Comparison of ENCODE assay signal across 1 cellular context in genomic region chr15:40558952-40559742, GRCh38.
TF ChIP-seq lines count a peak whose summit lies in the region.

No MANE protein-coding gene starts in this region.

TF ChIP-seq in K562, 482 proteins besides CTCF, POLR2A, EP300 and RAD21 (continues in another document):
- TF ChIP-seq MEIS2 (IDR thresholded peaks at IDR 0.05; ENCODE audit: partially characterized antibody) = peak; percentile 31
- TF ChIP-seq ZNF174 (CRISPR knock-in tag; IDR thresholded peaks at IDR 0.05) = no peak
- no peak for TF ChIP-seq TCFL5 (CRISPR knock-in tag; conservative IDR thresholded peaks at IDR 0.05)
- peak; percentile 67; the same call in 1 of the 2 replicates for TF ChIP-seq ETV1 (tag; conservative IDR thresholded peaks at IDR 0.05; ENCODE audit: low read depth)
- no peak for TF ChIP-seq DDX20 (tag; IDR thresholded peaks at IDR 0.05; ENCODE audit: low read depth)
- peak; percentile 65; the same call in 1 of the 2 replicates for TF ChIP-seq CREB1 (IDR thresholded peaks at IDR 0.05)
- no peak for TF ChIP-seq CREB1 (CRISPR knock-in tag; IDR thresholded peaks at IDR 0.05)
- TF ChIP-seq ZNF695 (CRISPR knock-in tag; IDR thresholded peaks at IDR 0.05) = no peak
- TF ChIP-seq KHSRP (IDR thresholded peaks at IDR 0.05) = peak; percentile 78
- TF ChIP-seq SMAD4 (CRISPR knock-in tag; conservative IDR thresholded peaks at IDR 0.05) = peak; percentile 63; the same call in 1 of the 2 replicates
- TF ChIP-seq DMBX1 (CRISPR knock-in tag; IDR thresholded peaks at IDR 0.05; ENCODE audit: borderline replicate concordance) = peak; percentile 30; the same call in 1 of the 2 replicates
- TF ChIP-seq ZNF324 (CRISPR knock-in tag; IDR thresholded peaks at IDR 0.05) = no peak
- no peak for TF ChIP-seq FOS (IDR thresholded peaks at IDR 0.05; ENCODE audit: extremely low read depth, insufficient read length)
- peak; percentile 90 for TF ChIP-seq CHAMP1 (IDR thresholded peaks at IDR 0.05)
- TF ChIP-seq USF1 (CRISPR knock-in tag; IDR thresholded peaks at IDR 0.05) = peak; percentile 86
- TF ChIP-seq MEF2D (tag; conservative IDR thresholded peaks at IDR 0.05; ENCODE audit: low read depth) = no peak
- TF ChIP-seq MTF1 (CRISPR knock-in tag; IDR thresholded peaks at IDR 0.05; ENCODE audit: borderline replicate concordance) = no peak
- no peak for TF ChIP-seq ZNF707 (CRISPR knock-in tag; conservative IDR thresholded peaks at IDR 0.05)
- no peak for TF ChIP-seq ZC3H4 (CRISPR knock-in tag; IDR thresholded peaks at IDR 0.05; ENCODE audit: borderline replicate concordance)
- no peak for TF ChIP-seq RBM34 (IDR thresholded peaks at IDR 0.05; ENCODE audit: borderline replicate concordance, insufficient read depth, low read length)
- TF ChIP-seq CBFA2T3 (IDR thresholded peaks at IDR 0.05) = peak; percentile 99
- peak; percentile 97 for TF ChIP-seq TBP (optimal IDR thresholded peaks at IDR 0.05; ENCODE audit: low read depth, low read length)
- TF ChIP-seq CBFA2T2 (conservative IDR thresholded peaks at IDR 0.05) = peak; percentile 99
- TF ChIP-seq FOXM1 (IDR thresholded peaks at IDR 0.05; ENCODE audit: low read depth) = peak; percentile 95
- no peak for TF ChIP-seq FOXM1 (CRISPR knock-in tag; IDR thresholded peaks at IDR 0.05; ENCODE audit: low read depth)
- no peak for TF ChIP-seq POLR2B (IDR thresholded peaks at IDR 0.05; ENCODE audit: low read depth, partially characterized antibody)
- no peak for TF ChIP-seq GTF2B (IDR thresholded peaks at IDR 0.05; ENCODE audit: extremely low read depth, insufficient read length)
- peak; percentile 41 for TF ChIP-seq TFAP4 (CRISPR knock-in tag; IDR thresholded peaks at IDR 0.05; ENCODE audit: borderline replicate concordance)
- TF ChIP-seq U2AF1 (optimal IDR thresholded peaks at IDR 0.05; ENCODE audit: low read depth, low read length) = no peak
- peak; percentile 94 for TF ChIP-seq CTBP1 (IDR thresholded peaks at IDR 0.05; ENCODE audit: borderline replicate concordance)
- peak; percentile 23 for TF ChIP-seq BDP1 (IDR thresholded peaks at IDR 0.05; ENCODE audit: insufficient read depth, insufficient read length)
- TF ChIP-seq MTA3 (IDR thresholded peaks at IDR 0.05; ENCODE audit: borderline replicate concordance) = no peak
- TF ChIP-seq RNF2 (IDR thresholded peaks at IDR 0.05) = peak; percentile 68; the same call in 1 of the 2 replicates
- no peak for TF ChIP-seq ERF (CRISPR knock-in tag; IDR thresholded peaks at IDR 0.05)
- no peak for TF ChIP-seq ZNF140 (CRISPR knock-in tag; IDR thresholded peaks at IDR 0.05)
- peak; percentile 97 for TF ChIP-seq NCOR1 (IDR thresholded peaks at IDR 0.05)
- TF ChIP-seq MAZ (CRISPR knock-in tag; conservative IDR thresholded peaks at IDR 0.05 in 1 of 2, IDR thresholded peaks at IDR 0.05 in 1 of 2) = 0 out of 4 replicates have a peak, but pooled peaks of 1 of the 2 experiments have one; percentile 15
- peak; percentile 32 for TF ChIP-seq ZNF121 (CRISPR knock-in tag; conservative IDR thresholded peaks at IDR 0.05)
- TF ChIP-seq TAF7 (tag; IDR thresholded peaks at IDR 0.05) = no peak
- TF ChIP-seq TCF7 (IDR thresholded peaks at IDR 0.05; ENCODE audit: borderline replicate concordance) = peak; percentile 58; the same call in 1 of the 2 replicates
- TF ChIP-seq SMARCA4 (IDR thresholded peaks at IDR 0.05) = peak; percentile 97
- TF ChIP-seq POLR3A (IDR thresholded peaks at IDR 0.05; ENCODE audit: borderline replicate concordance, extremely low read depth, insufficient read depth, insufficient read length) = peak; percentile 73
- TF ChIP-seq NFE2 (IDR thresholded peaks at IDR 0.05; ENCODE audit: low read depth) = peak; percentile 41
- TF ChIP-seq PTRF (tag; IDR thresholded peaks at IDR 0.05) = no peak
- no peak for TF ChIP-seq SRSF1 (IDR thresholded peaks at IDR 0.05; ENCODE audit: low read depth, low read length)
- peak; percentile 91 for TF ChIP-seq SMARCE1 (IDR thresholded peaks at IDR 0.05)
- no peak for TF ChIP-seq HINFP (tag; conservative IDR thresholded peaks at IDR 0.05; ENCODE audit: low read depth)
- TF ChIP-seq MTA1 (IDR thresholded peaks at IDR 0.05; ENCODE audit: borderline replicate concordance) = peak; percentile 61; the same call in 1 of the 2 replicates
- no peak for TF ChIP-seq ZBTB1 (CRISPR knock-in tag; IDR thresholded peaks at IDR 0.05; ENCODE audit: borderline replicate concordance, low read depth)
- no peak for TF ChIP-seq NCOA6 (IDR thresholded peaks at IDR 0.05)
- TF ChIP-seq MLX (CRISPR knock-in tag; conservative IDR thresholded peaks at IDR 0.05) = no peak
- TF ChIP-seq BCOR (IDR thresholded peaks at IDR 0.05) = peak; percentile 58
- peak; percentile 85 for TF ChIP-seq HDAC3 (IDR thresholded peaks at IDR 0.05; ENCODE audit: borderline replicate concordance, partially characterized antibody)
- TF ChIP-seq SMC3 (conservative IDR thresholded peaks at IDR 0.05; ENCODE audit: insufficient read depth, low read depth, low read length) = no peak
- TF ChIP-seq POLR2H (tag; IDR thresholded peaks at IDR 0.05; ENCODE audit: low read depth) = peak; percentile 87
- peak; percentile 72 to 87 for TF ChIP-seq MNT (conservative IDR thresholded peaks at IDR 0.05)
- TF ChIP-seq DACH1 (IDR thresholded peaks at IDR 0.05; ENCODE audit: partially characterized antibody) = peak; percentile 72
- TF ChIP-seq VEZF1 (CRISPR knock-in tag; IDR thresholded peaks at IDR 0.05) = peak; percentile 36; the same call in 1 of the 2 replicates
- TF ChIP-seq BHLHE40 (IDR thresholded peaks at IDR 0.05; ENCODE audit: low read length) = peak; percentile 77
- TF ChIP-seq ZNF449 (CRISPR knock-in tag; IDR thresholded peaks at IDR 0.05) = no peak
- peak; percentile 96 for TF ChIP-seq POLR2AphosphoS5 (IDR thresholded peaks at IDR 0.05; ENCODE audit: control insufficient read depth, insufficient read depth, low read depth, low read length)
- no peak for TF ChIP-seq ATF4 (CRISPR knock-in tag; IDR thresholded peaks at IDR 0.05)
- TF ChIP-seq STAT5A (IDR thresholded peaks at IDR 0.05; ENCODE audit: borderline replicate concordance, low read length) = peak; percentile 95
- TF ChIP-seq SMAD2 (IDR thresholded peaks at IDR 0.05; ENCODE audit: low read depth, low read length) = no peak
- TF ChIP-seq TRIM24 (IDR thresholded peaks at IDR 0.05) = peak; percentile 93 to 96
- 0 out of 2 replicates have a peak, but pooled peaks have one; percentile 20 for TF ChIP-seq THRAP3 (IDR thresholded peaks at IDR 0.05; ENCODE audit: borderline replicate concordance)
